18 cellular contexts compared by ENCODE assay signal in genomic region chr2:170967553-170967952, GRCh38. TPM values are rescaled to one million over a fixed set of nuclear protein-coding genes. Genes with fewer than 3 reads are reported as not detected.
A peak's percentile ranks its signal among the peaks of the same experiment; 100 is the strongest.
DNase-seq lines count a peak whose midpoint lies in the region; ATAC-seq, FAIRE-seq and TF ChIP-seq lines count a peak whose summit lies in the region.
"Had no signal": no experiment of that assay in that cellular context is flagged by ENCODE, and none has a peak within 500 bp of the region (broad histone marks: within the 10 kb centered on the region; RNA-seq: fewer than 3 reads in every experiment).

No MANE protein-coding gene starts in this region.

- intact Hi-C loops in testis (cut with DNase I; ENCODE audit: low total_unique reads) (no loop called here), prostate gland (cut with DNase I) (no loop called here)

- peaks cover 4% of the 10 kb centered on the region for H3K36me3 Mint-ChIP-seq in activated naive CD8-positive, alpha-beta T cell
- H3K36me3 Mint-ChIP-seq in activated naive CD8-positive, alpha-beta T cell treated with anti-CD3 and anti-CD28 coated beads, Interleukin-2, amount 50 U/mL, for 24 hours (ENCODE audit: low read depth), result peaks cover 34% of the 10 kb centered on the region
- peaks cover 52% of the 10 kb centered on the region for H3K36me3 Mint-ChIP-seq in GM23338 (ENCODE audit: low read depth)
- peaks cover 43% of the 10 kb centered on the region for H3K36me3 Mint-ChIP-seq in WTC11

- no peak overlapping the region for H3K4me2 ChIP-seq in GM23338
- H3K4me2 ChIP-seq: BLaER1 had no signal

- H3K27ac ChIP-seq in GM23338 (ENCODE audit: low read depth), result no peak overlapping the region
- H3K27ac ChIP-seq in testis, result no peak overlapping the region
- no peak overlapping the region for H3K27ac ChIP-seq in prostate gland
- H3K27ac ChIP-seq: BLaER1 had no signal

- H3K9me2 ChIP-seq in GM23338 (ENCODE audit: insufficient read depth), result no peaks in the 10 kb centered on the region

- H3K36me3 ChIP-seq in GM23338 (ENCODE audit: insufficient read depth), result peaks cover 32% of the 10 kb centered on the region
- no peaks in the 10 kb centered on the region for H3K36me3 ChIP-seq in testis (ENCODE audit: low read depth, missing control alignments)
- peaks cover 6 to 11% of the 10 kb centered on the region in 2 donors for H3K36me3 ChIP-seq in prostate gland

- H3K4me1 ChIP-seq in GM23338 (ENCODE audit: insufficient read depth), result no peaks in the 10 kb centered on the region; the same call in 1 of the 2 replicates
- no peaks in the 10 kb centered on the region for H3K4me1 ChIP-seq in testis
- H3K4me1 ChIP-seq in prostate gland (replicated peaks), result no peaks in the 10 kb centered on the region

- POLR2A ChIA-PET in WTC11 (lab: Charles Lee), result no interaction called here

- ATAC-seq in activated naive CD8-positive, alpha-beta T cell treated with anti-CD3 and anti-CD28 coated beads, Interleukin-2, amount 50 U/mL, for 24 hours, result no peak
- ATAC-seq in GM23338 (no peak), WTC11 (no peak)

- WGBS in testis, 2 donors, result 52 to 55% methylated on average over 4 to 5 of the region's 5 CpGs
- WGBS in prostate gland, result 84% methylated on average over 5 of the region's 5 CpGs

- TF ChIP-seq CTCF in GM23338 (conservative IDR thresholded peaks at IDR 0.05; ENCODE audit: low read depth in 2 of 2), result no peak
- TF ChIP-seq CTCF in WTC11 (IDR thresholded peaks at IDR 0.05), result no peak
- no peak for TF ChIP-seq CTCF in testis (IDR thresholded peaks at IDR 0.05)
- no peak for TF ChIP-seq CTCF in prostate gland (IDR thresholded peaks at IDR 0.05)

- H3K9me3 Mint-ChIP-seq in activated naive CD8-positive, alpha-beta T cell (ENCODE audit: low read depth), result no peaks in the 10 kb centered on the region
- H3K9me3 Mint-ChIP-seq in activated naive CD8-positive, alpha-beta T cell treated with anti-CD3 and anti-CD28 coated beads, Interleukin-2, amount 50 U/mL, for 24 hours, result no peaks in the 10 kb centered on the region
- no peaks in the 10 kb centered on the region; the same call in 2 of the 3 replicates for H3K9me3 Mint-ChIP-seq in GM23338
- H3K9me3 Mint-ChIP-seq in WTC11, result no peaks in the 10 kb centered on the region
- H3K9me3 Mint-ChIP-seq: CD14-positive monocyte; CD4-positive, alpha-beta memory T cell; H9 had no signal

- CTCF ChIA-PET in WTC11 (lab: Charles Lee), result interaction anchor here (1.6 kb wide), 1 partner anchor 39 kb away, joined by 7 read pairs; the partner anchor contains the start of gene GORASP2

- peaks cover 14% of the 10 kb centered on the region; the same call in 1 of the 2 replicates for H3F3A ChIP-seq in GM23338 (replicated peaks; ENCODE audit: low read depth)

- peak overlapping the region; percentile 3 for H3K27ac Mint-ChIP-seq in activated naive CD8-positive, alpha-beta T cell
- H3K27ac Mint-ChIP-seq in activated naive CD8-positive, alpha-beta T cell treated with anti-CD3 and anti-CD28 coated beads, Interleukin-2, amount 50 U/mL, for 24 hours, result no peak overlapping the region
- 0 out of 2 replicates have a peak overlapping the region, but pooled peaks have one; percentile 40 for H3K27ac Mint-ChIP-seq in GM23338
- H3K27ac Mint-ChIP-seq in WTC11, result 0 out of 2 replicates have a peak overlapping the region, but pooled peaks have one; percentile 67

- DNase-seq in activated naive CD8-positive, alpha-beta T cell treated with anti-CD3 and anti-CD28 coated beads, Interleukin-2, amount 50 U/mL, for 24 hours, result no peak
- DNase-seq in GM23338 (ENCODE audit: low spot score) (no peak), WTC11 (ENCODE audit: low spot score) (no peak), testis (peak; percentile 67), GM19239 (ENCODE audit: insufficient read length, low spot score) (no peak), prostate gland (ENCODE audit: low spot score) (no peak)
- DNase-seq: CD4-positive, alpha-beta memory T cell; DMS153; DMS79; GDM1 had no signal

- H3K79me2 ChIP-seq in GM23338 (replicated peaks; ENCODE audit: insufficient read depth), result no peaks in the 10 kb centered on the region

- no peak overlapping the region for H2AFZ ChIP-seq in GM23338

- no peaks in the 10 kb centered on the region for H3K27me3 Mint-ChIP-seq in activated naive CD8-positive, alpha-beta T cell
- H3K27me3 Mint-ChIP-seq in activated naive CD8-positive, alpha-beta T cell treated with anti-CD3 and anti-CD28 coated beads, Interleukin-2, amount 50 U/mL, for 24 hours, result no peaks in the 10 kb centered on the region
- H3K27me3 Mint-ChIP-seq in GM23338 (ENCODE audit: insufficient read depth, low read depth, poor library complexity) (peaks cover 3% of the 10 kb centered on the region), WTC11 (ENCODE audit: low read depth) (no peaks in the 10 kb centered on the region; the same call in 1 of the 2 replicates)
- H3K27me3 Mint-ChIP-seq: CD4-positive, alpha-beta memory T cell had no signal

- H4K20me1 ChIP-seq in GM23338 (replicated peaks; ENCODE audit: insufficient read depth), result peaks cover 12% of the 10 kb centered on the region; the same call in 1 of the 2 replicates
- H4K20me1 ChIP-seq: BLaER1 had no signal

- no peak for FAIRE-seq in GM19239 (lab: Jason Lieb, UNC)
- FAIRE-seq: GM12892, GM18507, H1, HTR-8/SVneo had no signal

- no peaks in the 10 kb centered on the region for H3K4me1 Mint-ChIP-seq in activated naive CD8-positive, alpha-beta T cell (ENCODE audit: low read depth)
- no peaks in the 10 kb centered on the region for H3K4me1 Mint-ChIP-seq in activated naive CD8-positive, alpha-beta T cell treated with anti-CD3 and anti-CD28 coated beads, Interleukin-2, amount 50 U/mL, for 24 hours
- H3K4me1 Mint-ChIP-seq in GM23338, result peaks cover 24% of the 10 kb centered on the region
- H3K4me1 Mint-ChIP-seq in WTC11, result peaks cover 24% of the 10 kb centered on the region

- TF ChIP-seq POLR2A in testis (IDR thresholded peaks at IDR 0.05) (no peak), prostate gland (IDR thresholded peaks at IDR 0.05) (no peak)

- H3K27me3 ChIP-seq in GM23338 (ENCODE audit: insufficient read depth) (no peaks in the 10 kb centered on the region), testis (no peaks in the 10 kb centered on the region), prostate gland (replicated peaks; ENCODE audit: insufficient read depth) (no peaks in the 10 kb centered on the region)
- H3K27me3 ChIP-seq: BLaER1 had no signal

- H3K9me3 ChIP-seq in testis, result no peaks in the 10 kb centered on the region
- H3K9me3 ChIP-seq in prostate gland, result no peaks in the 10 kb centered on the region
- H3K9me3 ChIP-seq: BLaER1 had no signal

- no peak overlapping the region for H3K4me3 Mint-ChIP-seq in activated naive CD8-positive, alpha-beta T cell
- no peak overlapping the region for H3K4me3 Mint-ChIP-seq in activated naive CD8-positive, alpha-beta T cell treated with anti-CD3 and anti-CD28 coated beads, Interleukin-2, amount 50 U/mL, for 24 hours
- H3K4me3 Mint-ChIP-seq in GM23338, result no peak overlapping the region
- H3K4me3 Mint-ChIP-seq in WTC11, result no peak overlapping the region
- H3K4me3 Mint-ChIP-seq: CD14-positive monocyte; CD4-positive, alpha-beta memory T cell; H9 had no signal

- H3K4me3 ChIP-seq in GM23338 (no peak overlapping the region), testis (no peak overlapping the region), prostate gland (no peak overlapping the region)
- H3K4me3 ChIP-seq: BLaER1 had no signal

TF ChIP-seq in GM23338, 12 proteins besides CTCF, POLR2A, EP300 and RAD21:
- no peak for TF ChIP-seq POLR2AphosphoS5 (IDR thresholded peaks at IDR 0.05; ENCODE audit: low read depth)
- no peak for TF ChIP-seq JUNB (IDR thresholded peaks at IDR 0.05; ENCODE audit: unreplicated experiment)
- no peak for TF ChIP-seq EZH2 (IDR thresholded peaks at IDR 0.05; ENCODE audit: low read depth, unreplicated experiment)
- no peak for TF ChIP-seq NANOG (IDR thresholded peaks at IDR 0.05; ENCODE audit: borderline replicate concordance)

TF ChIP-seq in WTC11, 78 proteins besides CTCF, POLR2A, EP300 and RAD21 (continues in another document):
- TF ChIP-seq ZBTB43 (CRISPR knock-in tag; IDR thresholded peaks at IDR 0.05) (no peak), ZNF232 (CRISPR knock-in tag; IDR thresholded peaks at IDR 0.05) (no peak), ERG (CRISPR knock-in tag; IDR thresholded peaks at IDR 0.05) (no peak), JUN (CRISPR knock-in tag; IDR thresholded peaks at IDR 0.05) (no peak), E2F1 (CRISPR knock-in tag; IDR thresholded peaks at IDR 0.05) (no peak)

RNA-seq across cellular contexts. Expression of gene GORASP2, which starts 38.5 kb away (rescaled TPM):
- 45.2 and 45.9 TPM in 2 replicates for total RNA-seq in GM23338 (2014; rRNA removed; shearing (Covaris generic))
- 38.7 and 44.5 TPM in 2 replicates for polyA plus RNA-seq in GM23338 (2016; fragmentation: Nextera tagmentation; extraction: Ambion mirVana)
- total RNA-seq in WTC11 (2021), result 77.8 to 102 TPM (median 79.2 TPM) in 3 replicates
- 10 to 100 TPM; 67.2 to 67.3 TPM for total RNA-seq in testis
- polyA plus RNA-seq in testis (ENCODE audit: insufficient read depth, low read depth, low replicate concordance), result 119 TPM
- 10 to 100 TPM; 67.6 to 81.1 TPM for total RNA-seq in prostate gland
